1 cellular context compared by ENCODE assay signal in the genomic region with DNA sequence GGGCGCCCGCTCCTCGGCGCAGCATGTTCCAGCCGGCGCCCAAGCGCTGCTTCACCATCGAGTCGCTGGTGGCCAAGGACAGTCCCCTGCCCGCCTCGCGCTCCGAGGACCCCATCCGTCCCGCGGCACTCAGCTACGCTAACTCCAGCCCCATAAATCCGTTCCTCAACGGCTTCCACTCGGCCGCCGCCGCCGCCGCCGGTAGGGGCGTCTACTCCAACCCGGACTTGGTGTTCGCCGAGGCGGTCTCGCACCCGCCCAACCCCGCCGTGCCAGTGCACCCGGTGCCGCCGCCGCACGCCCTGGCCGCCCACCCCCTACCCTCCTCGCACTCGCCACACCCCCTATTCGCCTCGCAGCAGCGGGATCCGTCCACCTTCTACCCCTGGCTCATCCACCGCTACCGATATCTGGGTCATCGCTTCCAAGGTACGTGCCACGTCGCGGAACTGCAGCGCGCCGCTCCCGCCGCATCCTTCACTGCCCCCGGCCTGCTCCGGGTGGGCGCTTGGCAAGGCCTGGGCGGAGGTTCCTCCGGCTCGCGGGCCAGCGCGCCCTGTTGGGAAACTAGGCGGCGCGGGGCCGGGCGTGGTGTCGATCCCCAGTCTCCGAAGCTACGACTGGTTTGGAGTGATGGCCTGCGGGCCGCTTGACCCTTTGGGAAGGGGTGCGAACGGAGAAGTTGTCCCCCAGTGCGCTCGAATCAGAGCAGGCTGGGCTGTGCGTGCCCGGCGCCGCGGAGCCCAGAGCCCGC.
TF ChIP-seq lines count a peak whose summit lies in the region.

No MANE protein-coding gene starts in this region.

TF ChIP-seq in GM23338, 12 proteins besides CTCF, POLR2A, EP300 and RAD21:
- TF ChIP-seq, protein P1, sequence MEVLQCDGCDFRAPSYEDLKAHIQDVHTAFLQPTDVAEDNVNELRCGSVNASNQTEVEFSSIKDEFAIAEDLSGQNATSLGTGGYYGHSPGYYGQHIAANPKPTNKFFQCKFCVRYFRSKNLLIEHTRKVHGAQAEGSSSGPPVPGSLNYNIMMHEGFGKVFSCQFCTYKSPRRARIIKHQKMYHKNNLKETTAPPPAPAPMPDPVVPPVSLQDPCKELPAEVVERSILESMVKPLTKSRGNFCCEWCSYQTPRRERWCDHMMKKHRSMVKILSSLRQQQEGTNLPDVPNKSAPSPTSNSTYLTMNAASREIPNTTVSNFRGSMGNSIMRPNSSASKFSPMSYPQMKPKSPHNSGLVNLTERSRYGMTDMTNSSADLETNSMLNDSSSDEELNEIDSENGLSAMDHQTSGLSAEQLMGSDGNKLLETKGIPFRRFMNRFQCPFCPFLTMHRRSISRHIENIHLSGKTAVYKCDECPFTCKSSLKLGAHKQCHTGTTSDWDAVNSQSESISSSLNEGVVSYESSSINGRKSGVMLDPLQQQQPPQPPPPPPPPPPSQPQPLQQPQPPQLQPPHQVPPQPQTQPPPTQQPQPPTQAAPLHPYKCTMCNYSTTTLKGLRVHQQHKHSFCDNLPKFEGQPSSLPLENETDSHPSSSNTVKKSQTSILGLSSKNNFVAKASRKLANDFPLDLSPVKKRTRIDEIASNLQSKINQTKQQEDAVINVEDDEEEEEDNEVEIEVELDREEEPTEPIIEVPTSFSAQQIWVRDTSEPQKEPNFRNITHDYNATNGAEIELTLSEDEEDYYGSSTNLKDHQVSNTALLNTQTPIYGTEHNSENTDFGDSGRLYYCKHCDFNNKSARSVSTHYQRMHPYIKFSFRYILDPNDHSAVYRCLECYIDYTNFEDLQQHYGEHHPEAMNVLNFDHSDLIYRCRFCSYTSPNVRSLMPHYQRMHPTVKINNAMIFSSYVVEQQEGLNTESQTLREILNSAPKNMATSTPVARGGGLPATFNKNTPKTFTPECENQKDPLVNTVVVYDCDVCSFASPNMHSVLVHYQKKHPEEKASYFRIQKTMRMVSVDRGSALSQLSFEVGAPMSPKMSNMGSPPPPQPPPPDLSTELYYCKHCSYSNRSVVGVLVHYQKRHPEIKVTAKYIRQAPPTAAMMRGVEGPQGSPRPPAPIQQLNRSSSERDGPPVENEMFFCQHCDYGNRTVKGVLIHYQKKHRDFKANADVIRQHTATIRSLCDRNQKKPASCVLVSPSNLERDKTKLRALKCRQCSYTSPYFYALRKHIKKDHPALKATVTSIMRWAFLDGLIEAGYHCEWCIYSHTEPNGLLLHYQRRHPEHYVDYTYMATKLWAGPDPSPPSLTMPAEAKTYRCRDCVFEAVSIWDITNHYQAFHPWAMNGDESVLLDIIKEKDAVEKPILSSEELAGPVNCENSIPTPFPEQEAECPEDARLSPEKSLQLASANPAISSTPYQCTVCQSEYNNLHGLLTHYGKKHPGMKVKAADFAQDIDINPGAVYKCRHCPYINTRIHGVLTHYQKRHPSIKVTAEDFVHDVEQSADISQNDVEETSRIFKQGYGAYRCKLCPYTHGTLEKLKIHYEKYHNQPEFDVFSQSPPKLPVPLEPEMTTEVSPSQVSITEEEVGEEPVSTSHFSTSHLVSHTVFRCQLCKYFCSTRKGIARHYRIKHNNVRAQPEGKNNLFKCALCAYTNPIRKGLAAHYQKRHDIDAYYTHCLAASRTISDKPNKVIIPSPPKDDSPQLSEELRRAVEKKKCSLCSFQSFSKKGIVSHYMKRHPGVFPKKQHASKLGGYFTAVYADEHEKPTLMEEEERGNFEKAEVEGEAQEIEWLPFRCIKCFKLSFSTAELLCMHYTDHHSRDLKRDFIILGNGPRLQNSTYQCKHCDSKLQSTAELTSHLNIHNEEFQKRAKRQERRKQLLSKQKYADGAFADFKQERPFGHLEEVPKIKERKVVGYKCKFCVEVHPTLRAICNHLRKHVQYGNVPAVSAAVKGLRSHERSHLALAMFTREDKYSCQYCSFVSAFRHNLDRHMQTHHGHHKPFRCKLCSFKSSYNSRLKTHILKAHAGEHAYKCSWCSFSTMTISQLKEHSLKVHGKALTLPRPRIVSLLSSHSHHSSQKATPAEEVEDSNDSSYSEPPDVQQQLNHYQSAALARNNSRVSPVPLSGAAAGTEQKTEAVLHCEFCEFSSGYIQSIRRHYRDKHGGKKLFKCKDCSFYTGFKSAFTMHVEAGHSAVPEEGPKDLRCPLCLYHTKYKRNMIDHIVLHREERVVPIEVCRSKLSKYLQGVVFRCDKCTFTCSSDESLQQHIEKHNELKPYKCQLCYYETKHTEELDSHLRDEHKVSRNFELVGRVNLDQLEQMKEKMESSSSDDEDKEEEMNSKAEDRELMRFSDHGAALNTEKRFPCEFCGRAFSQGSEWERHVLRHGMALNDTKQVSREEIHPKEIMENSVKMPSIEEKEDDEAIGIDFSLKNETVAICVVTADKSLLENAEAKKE (CRISPR knock-in tag; IDR thresholded peaks at IDR 0.05) = no peak
- no peak for TF ChIP-seq ZNF331 (CRISPR knock-in tag; IDR thresholded peaks at IDR 0.05; ENCODE audit: low read depth)
- no peak for TF ChIP-seq ETS1 (IDR thresholded peaks at IDR 0.05)
- TF ChIP-seq ZNF114 (CRISPR knock-in tag; IDR thresholded peaks at IDR 0.05) = no peak
- TF ChIP-seq EZH2phosphoT487 (IDR thresholded peaks at IDR 0.05; ENCODE audit: unreplicated experiment) = peak; percentile 80
- TF ChIP-seq CREB1 (CRISPR knock-in tag; IDR thresholded peaks at IDR 0.05; ENCODE audit: low read depth) = no peak
- no peak for TF ChIP-seq REST (IDR thresholded peaks at IDR 0.05; ENCODE audit: unreplicated experiment)
- peak; percentile 86 for TF ChIP-seq EZH2 (IDR thresholded peaks at IDR 0.05; ENCODE audit: low read depth, unreplicated experiment)
- TF ChIP-seq JUNB (IDR thresholded peaks at IDR 0.05; ENCODE audit: unreplicated experiment) = no peak
- no peak for TF ChIP-seq POLR2AphosphoS5 (IDR thresholded peaks at IDR 0.05; ENCODE audit: low read depth)
- TF ChIP-seq STAT1 (IDR thresholded peaks at IDR 0.05; ENCODE audit: unreplicated experiment) = no peak
- TF ChIP-seq NANOG (IDR thresholded peaks at IDR 0.05; ENCODE audit: borderline replicate concordance) = no peak
TF ChIP-seq in GM23338: peak in this region for 2.
